8 cellular contexts compared by ENCODE assay signal in the genomic region with DNA sequence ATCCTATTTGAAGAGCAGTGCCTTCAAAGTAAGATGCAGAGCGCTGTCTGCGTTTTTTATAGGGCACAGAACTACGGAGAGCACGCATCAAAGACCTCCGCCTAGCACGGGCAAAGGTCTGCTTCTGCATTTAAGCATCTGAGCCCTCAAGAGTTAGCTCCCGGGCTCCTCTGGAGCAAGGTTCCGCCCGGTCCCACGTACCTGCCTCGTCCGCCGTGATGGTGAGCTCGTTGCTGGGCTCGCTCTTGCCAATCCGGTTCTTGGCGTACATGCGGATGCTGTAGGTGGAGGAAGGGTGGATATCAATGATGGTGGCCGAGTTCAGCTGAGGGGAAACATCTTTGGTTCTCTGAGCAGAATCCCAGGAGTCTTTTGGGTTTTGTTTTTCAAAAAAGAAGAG.
"Had no signal": no experiment of that assay in that cellular context is flagged by ENCODE, and none has a peak within 500 bp of the region (broad histone marks: within the 10 kb centered on the region; RNA-seq: fewer than 3 reads in every experiment).

No MANE protein-coding gene starts in this region.

- FAIRE-seq: H1, H54, HTR-8/SVneo, K562 had no signal

- H3K4me2 ChIP-seq: GM23338 had no signal

- DNase-seq: H9, HCEC 1CT, IMR-90 had no signal

- H3K4me3 ChIP-seq: GM23338, K562 had no signal

- ATAC-seq: GM23338, K562 had no signal
